In the genomic region with DNA sequence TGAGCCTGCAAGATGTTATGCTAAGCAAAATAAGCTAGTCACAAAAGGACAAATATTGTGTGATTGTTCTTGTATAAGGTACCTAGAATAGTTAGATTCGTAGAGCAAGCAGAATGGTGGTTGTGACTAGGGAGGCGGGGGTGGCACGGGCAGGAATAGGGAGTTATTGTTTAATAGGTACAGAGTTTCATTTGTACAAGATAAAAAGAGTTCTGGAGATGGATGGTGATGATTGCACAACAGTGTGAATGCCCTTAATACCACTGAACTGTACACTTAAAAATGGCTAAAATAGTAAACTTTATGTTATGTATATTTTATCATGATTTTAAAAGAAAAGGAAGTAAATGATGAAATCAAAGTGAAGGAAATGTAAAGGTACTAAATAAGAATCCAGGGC, we compare ENCODE assay signal across 25 cellular contexts. TPM values are rescaled to one million over a fixed set of nuclear protein-coding genes. Genes with fewer than 3 reads are reported as not detected.
"Had no signal": no experiment of that assay in that cellular context is flagged by ENCODE, and none has a peak within 500 bp of the region (broad histone marks: within the 10 kb centered on the region; RNA-seq: fewer than 3 reads in every experiment).

No MANE protein-coding gene starts in this region.

- H3K4me3 Mint-ChIP-seq: central memory CD8-positive, alpha-beta T cell; memory B cell; natural killer cell treated with Interleukin-12 subunit alpha and Interleukin-12 subunit beta and Interleukin-15 and Interleukin-18, amount 100 ng/mL, for 72 hours; type B pancreatic cell had no signal

- H3K79me2 ChIP-seq: parathyroid adenoma had no signal

- H2AFZ ChIP-seq: parathyroid adenoma had no signal

- H3K27me3 Mint-ChIP-seq: central memory CD8-positive, alpha-beta T cell; memory B cell; natural killer cell treated with Interleukin-12 subunit alpha and Interleukin-12 subunit beta and Interleukin-15 and Interleukin-18, amount 100 ng/mL, for 72 hours; type B pancreatic cell had no signal

- ATAC-seq: esophagus mucosa; left lung; lower lobe of right lung; natural killer cell treated with Interleukin-12 subunit alpha and Interleukin-12 subunit beta and Interleukin-15 and Interleukin-18, amount 100 ng/mL, for 72 hours; psoas muscle; sciatic nerve had no signal

- H3K4me3 ChIP-seq: dorsolateral prefrontal cortex, heart right ventricle, left lung, lower lobe of right lung, psoas muscle, stomach, thyroid gland had no signal

- H3K4me1 Mint-ChIP-seq: central memory CD8-positive, alpha-beta T cell had no signal

- H3K27ac ChIP-seq: left lung, lower lobe of right lung, parathyroid adenoma, psoas muscle, stomach, thyroid gland had no signal

- H3K27ac Mint-ChIP-seq: memory B cell; natural killer cell treated with Interleukin-12 subunit alpha and Interleukin-12 subunit beta and Interleukin-15 and Interleukin-18, amount 100 ng/mL, for 72 hours had no signal

- DNase-seq: cortex of kidney; dorsolateral prefrontal cortex; effector CD8-positive, alpha-beta T cell; heart right ventricle; islet precursor cell; left lung; lower lobe of right lung; midbrain; occipital lobe; psoas muscle; retina; stimulated activated naive CD4-positive, alpha-beta T cell; stomach; thyroid gland had no signal

- H3K4me1 ChIP-seq: left lung, lower lobe of right lung, parathyroid adenoma, psoas muscle, thyroid gland had no signal

- H3K9me3 Mint-ChIP-seq: central memory CD8-positive, alpha-beta T cell; memory B cell; natural killer cell treated with Interleukin-12 subunit alpha and Interleukin-12 subunit beta and Interleukin-15 and Interleukin-18, amount 100 ng/mL, for 72 hours; type B pancreatic cell had no signal

- H3K9me3 ChIP-seq: heart right ventricle, left lung, lower lobe of right lung, psoas muscle, stomach, thyroid gland had no signal

- H3K27me3 ChIP-seq: dorsolateral prefrontal cortex, heart right ventricle, left lung, stomach, thyroid gland had no signal

RNA-seq across cellular contexts. Expression of a gene that starts 51.2 kb away (rescaled TPM):
- total RNA-seq: fibroblast of lung; frontal cortex; glomerular endothelial cell; heart right ventricle; natural killer cell treated with Interleukin-12 subunit alpha and Interleukin-12 subunit beta and Interleukin-15 and Interleukin-18, amount 100 ng/mL, for 72 hours; occipital lobe; psoas muscle; sciatic nerve; skeletal muscle tissue; stomach; thyroid gland had no signal
- polyA plus RNA-seq: fibroblast of lung, heart right ventricle, psoas muscle had no signal
